ENCODE assay signal across 18 cellular contexts in genomic region chr5:157965040-157965439, GRCh38.
"Had no signal": no experiment of that assay in that cellular context is flagged by ENCODE, and none has a peak within 500 bp of the region (broad histone marks: within the 10 kb centered on the region; RNA-seq: fewer than 3 reads in every experiment).

No MANE protein-coding gene starts in this region.

- ATAC-seq: activated T-cell treated with anti-CD3 and anti-CD28 coated beads, Interleukin-2, amount 50 U/mL, for 72 hours; gastrocnemius medialis; left cardiac atrium; lower lobe of right lung; natural killer cell treated with Interleukin-12 subunit alpha and Interleukin-12 subunit beta and Interleukin-15 and Interleukin-18, amount 100 ng/mL, for 72 hours; stimulated activated naive B cell treated with anti-CD40 and anti-IgM and Interleukin-4, amounts not matched to agents 10 μg/mL and 1 μg/mL and 100 μg/mL, for 72 hours had no signal

- H3K27ac Mint-ChIP-seq: activated T-cell treated with anti-CD3 and anti-CD28 coated beads, Interleukin-2, amount 50 U/mL, for 72 hours; natural killer cell treated with Interleukin-12 subunit alpha and Interleukin-12 subunit beta and Interleukin-15 and Interleukin-18, amount 100 ng/mL, for 72 hours; stimulated activated naive B cell treated with anti-CD40 and anti-IgM and Interleukin-4, amounts not matched to agents 10 μg/mL and 1 μg/mL and 100 μg/mL, for 72 hours; T-helper 1 cell treated with Interleukin-12 subunit alpha and Interleukin-12 subunit beta and Interleukin-4 antibody, amounts not matched to agents 30 μg/mL and 1 μg/mL, for 36 hours had no signal

- H3K36me3 Mint-ChIP-seq: natural killer cell treated with Interleukin-12 subunit alpha and Interleukin-12 subunit beta and Interleukin-15 and Interleukin-18, amount 100 ng/mL, for 72 hours; stimulated activated naive B cell treated with anti-CD40 and anti-IgM and Interleukin-4, amounts not matched to agents 10 μg/mL and 1 μg/mL and 100 μg/mL, for 72 hours had no signal

- H3K9me3 ChIP-seq: ascending aorta, breast epithelium, gastrocnemius medialis, lower lobe of right lung, neutrophil, thoracic aorta had no signal

- DNase-seq: activated CD4-positive, alpha-beta T cell treated with anti-CD3 and anti-CD28 coated beads for 1 hour; activated CD4-positive, alpha-beta T cell treated with anti-CD3 and anti-CD28 coated beads, Interleukin-2, amount 50 U/mL, for 4 hours; activated effector memory CD4-positive, alpha-beta T cell treated with anti-CD3 and anti-CD28 coated beads, Interleukin-2, amount 50 U/mL, for 16 hours; activated naive CD4-positive, alpha-beta T cell treated with anti-CD3 and anti-CD28 coated beads, Interleukin-2, amount 50 U/mL, for 16 hours; activated T-cell treated with anti-CD3 and anti-CD28 coated beads, Interleukin-2, amount 50 U/mL, for 72 hours; gastrocnemius medialis; head of caudate nucleus; left cardiac atrium; lower lobe of right lung; stimulated activated naive B cell treated with anti-CD40 and anti-IgM and Interleukin-4, amounts not matched to agents 10 μg/mL and 1 μg/mL and 100 μg/mL, for 72 hours had no signal

- H3K4me1 Mint-ChIP-seq: stimulated activated naive B cell treated with anti-CD40 and anti-IgM and Interleukin-4, amounts not matched to agents 10 μg/mL and 1 μg/mL and 100 μg/mL, for 72 hours had no signal

- H3K9me3 Mint-ChIP-seq: activated T-cell treated with anti-CD3 and anti-CD28 coated beads, Interleukin-2, amount 50 U/mL, for 72 hours; natural killer cell treated with Interleukin-12 subunit alpha and Interleukin-12 subunit beta and Interleukin-15 and Interleukin-18, amount 100 ng/mL, for 72 hours; stimulated activated naive B cell treated with anti-CD40 and anti-IgM and Interleukin-4, amounts not matched to agents 10 μg/mL and 1 μg/mL and 100 μg/mL, for 72 hours; T-helper 1 cell treated with Interleukin-12 subunit alpha and Interleukin-12 subunit beta and Interleukin-4 antibody, amounts not matched to agents 30 μg/mL and 1 μg/mL, for 36 hours had no signal

- H3K27ac ChIP-seq: ascending aorta, breast epithelium, coronary artery, gastrocnemius medialis, lower lobe of right lung, neutrophil, thoracic aorta, VCaP had no signal

- H3K4me3 ChIP-seq: ascending aorta, breast epithelium, coronary artery, gastrocnemius medialis, lower lobe of right lung, thoracic aorta had no signal

- H3K27me3 Mint-ChIP-seq: stimulated activated naive B cell treated with anti-CD40 and anti-IgM and Interleukin-4, amounts not matched to agents 10 μg/mL and 1 μg/mL and 100 μg/mL, for 72 hours had no signal

- H3K36me3 ChIP-seq: ascending aorta, breast epithelium, gastrocnemius medialis, lower lobe of right lung, neutrophil, thoracic aorta had no signal

- H3K27me3 ChIP-seq: ascending aorta, breast epithelium, gastrocnemius medialis, neutrophil had no signal

- H3K4me3 Mint-ChIP-seq: activated T-cell treated with anti-CD3 and anti-CD28 coated beads, Interleukin-2, amount 50 U/mL, for 72 hours; natural killer cell treated with Interleukin-12 subunit alpha and Interleukin-12 subunit beta and Interleukin-15 and Interleukin-18, amount 100 ng/mL, for 72 hours; stimulated activated naive B cell treated with anti-CD40 and anti-IgM and Interleukin-4, amounts not matched to agents 10 μg/mL and 1 μg/mL and 100 μg/mL, for 72 hours; T-helper 1 cell treated with Interleukin-12 subunit alpha and Interleukin-12 subunit beta and Interleukin-4 antibody, amounts not matched to agents 30 μg/mL and 1 μg/mL, for 36 hours had no signal

- H3K4me1 ChIP-seq: ascending aorta, breast epithelium, gastrocnemius medialis, lower lobe of right lung had no signal
